In genomic region chr11:67508486-67509121, GRCh38 we compare ENCODE assay signal across 1 cellular context.
TF ChIP-seq lines count a peak whose summit lies in the region.

No MANE protein-coding gene starts in this region.

TF ChIP-seq in endothelial cell of umbilical vein, 7 proteins besides CTCF, POLR2A, EP300 and RAD21 (continued from another document):
- no peak for TF ChIP-seq GATA2 (IDR thresholded peaks at IDR 0.05; ENCODE audit: insufficient read depth, insufficient read length, low read depth, low read length)
- no peak for TF ChIP-seq MYC (IDR thresholded peaks at IDR 0.05; ENCODE audit: low read depth, low read length)
